ENCODE assay signal across 10 cellular contexts in genomic region chrX:155632424-155633100, GRCh38. TPM values are rescaled to one million over a fixed set of nuclear protein-coding genes. Genes with fewer than 3 reads are reported as not detected.
DNase-seq lines count a peak whose midpoint lies in the region; ATAC-seq and TF ChIP-seq lines count a peak whose summit lies in the region.
"Had no signal": no experiment of that assay in that cellular context is flagged by ENCODE, and none has a peak within 500 bp of the region (broad histone marks: within the 10 kb centered on the region; RNA-seq: fewer than 3 reads in every experiment).

No MANE protein-coding gene starts in this region.

- H3K36me3 ChIP-seq in effector memory CD4-positive, alpha-beta T cell (ENCODE audit: control insufficient read depth, insufficient read depth, low read length), result no peaks in the 10 kb centered on the region
- no peaks in the 10 kb centered on the region for H3K36me3 ChIP-seq in prostate gland
- no peaks in the 10 kb centered on the region for H3K36me3 ChIP-seq in BE2C
- no peaks in the 10 kb centered on the region for H3K36me3 ChIP-seq in A673 (ENCODE audit: insufficient read depth, low read length, poor library complexity, severe bottlenecking)
- H3K36me3 ChIP-seq: Peyer's patch had no signal

- no TSS peak for BruUV-seq in A673 (replicated peaks; lab: Mats Ljungman, UMichigan)

- intact Hi-C loops in prostate gland (cut with DNase I), result no loop called here
- intact Hi-C loops in A673 (cut with micrococcal nuclease; ENCODE audit: unreplicated experiment), result no loop called here

- TF ChIP-seq POLR2A in NB4 (IDR thresholded peaks at IDR 0.05; ENCODE audit: extremely low read depth, insufficient read length) (no peak), prostate gland (IDR thresholded peaks at IDR 0.05) (no peak)

- 87% methylated on average over 3 of the region's 3 CpGs for WGBS in prostate gland

- POLR2A ChIA-PET in A673 (lab: Charles Lee; ENCODE audit: low non-redundant PET), result no interaction called here

- ATAC-seq in GM18867 (IDR thresholded peaks at IDR 0.05; ENCODE audit: unreplicated experiment), result peak; percentile 88

- no peaks in the 10 kb centered on the region for H3K4me1 ChIP-seq in effector memory CD4-positive, alpha-beta T cell (ENCODE audit: control insufficient read depth, insufficient read depth, low read length, poor library complexity, severe bottlenecking)
- no peaks in the 10 kb centered on the region for H3K4me1 ChIP-seq in prostate gland (replicated peaks)
- no peaks in the 10 kb centered on the region for H3K4me1 ChIP-seq in BE2C
- no peaks in the 10 kb centered on the region for H3K4me1 ChIP-seq in A673 (ENCODE audit: insufficient read depth, low read length, poor library complexity, severe bottlenecking)
- H3K4me1 ChIP-seq: Peyer's patch had no signal

- CTCF ChIA-PET in A673 (lab: Charles Lee), result no interaction called here

- no peaks in the 10 kb centered on the region for H3K9me3 ChIP-seq in effector memory CD4-positive, alpha-beta T cell (ENCODE audit: control insufficient read depth, low read length)
- H3K9me3 ChIP-seq in prostate gland, result no peaks in the 10 kb centered on the region
- H3K9me3 ChIP-seq in BE2C, result no peaks in the 10 kb centered on the region
- H3K9me3 ChIP-seq in A673 (ENCODE audit: low read depth, low read length, poor library complexity, severe bottlenecking), result peaks cover 11% of the 10 kb centered on the region
- H3K9me3 ChIP-seq: Peyer's patch had no signal

- peak; percentile 45 for DNase-seq in A172 (ENCODE audit: low spot score)
- DNase-seq in NB4 (ENCODE audit: low read depth), result peak; percentile 7
- DNase-seq in effector memory CD4-positive, alpha-beta T cell, result no peak
- DNase-seq in prostate gland (ENCODE audit: low spot score), result no peak
- no peak for DNase-seq in BE2C
- no peak for DNase-seq in HPDE6-E6E7 (ENCODE audit: extremely low spot score)
- DNase-seq in A673 (ENCODE audit: low spot score), result no peak
- DNase-seq: aorta had no signal

- no peak overlapping the region for H3K27ac ChIP-seq in effector memory CD4-positive, alpha-beta T cell (ENCODE audit: insufficient read depth, low read length, poor library complexity, severe bottlenecking)
- no peak overlapping the region for H3K27ac ChIP-seq in prostate gland
- no peak overlapping the region for H3K27ac ChIP-seq in A673 (ENCODE audit: low read depth, low read length, poor library complexity, severe bottlenecking)
- H3K27ac ChIP-seq: Peyer's patch had no signal

- H3K27me3 ChIP-seq in effector memory CD4-positive, alpha-beta T cell (replicated peaks; ENCODE audit: control insufficient read depth, insufficient read depth, low read length, poor library complexity, severe bottlenecking), result no peaks in the 10 kb centered on the region
- H3K27me3 ChIP-seq in prostate gland (replicated peaks; ENCODE audit: insufficient read depth), result no peaks in the 10 kb centered on the region
- no peaks in the 10 kb centered on the region for H3K27me3 ChIP-seq in BE2C
- no peaks in the 10 kb centered on the region for H3K27me3 ChIP-seq in A673 (replicated peaks; ENCODE audit: insufficient read depth, low read depth, low read length, poor library complexity)
- H3K27me3 ChIP-seq: Peyer's patch had no signal

- H3K4me3 ChIP-seq in NB4 (ENCODE audit: low read depth, low read length), result no peak overlapping the region
- H3K4me3 ChIP-seq in effector memory CD4-positive, alpha-beta T cell (ENCODE audit: insufficient read depth, low read depth, low read length, poor library complexity, severe bottlenecking), result peak overlapping the region; percentile 2
- no peak overlapping the region for H3K4me3 ChIP-seq in prostate gland
- H3K4me3 ChIP-seq in BE2C (ENCODE audit: low read depth, low read length), result no peak overlapping the region
- no peak overlapping the region for H3K4me3 ChIP-seq in A673 (ENCODE audit: low read depth, low read length, poor library complexity, severe bottlenecking)

- TF ChIP-seq CTCF in NB4 (IDR thresholded peaks at IDR 0.05; ENCODE audit: low read depth, low read length), result no peak
- TF ChIP-seq CTCF in prostate gland (IDR thresholded peaks at IDR 0.05), result no peak
- no peak for TF ChIP-seq CTCF in BE2C (IDR thresholded peaks at IDR 0.05; ENCODE audit: low read depth, low read length)
- TF ChIP-seq CTCF in A673 (conservative IDR thresholded peaks at IDR 0.05; ENCODE audit: low read depth, low read length), result no peak

RNA-seq across cellular contexts. Expression of gene TMLHE, which starts 19.8 kb away (rescaled TPM):
- 18.3 and 21.5 TPM in 2 replicates for total RNA-seq in A172 (2014; rRNA removed; shearing (Covaris generic))
- total RNA-seq in prostate gland, result 1 to 10 TPM; 5.1 to 9.3 TPM
- 9.4 TPM for polyA plus RNA-seq in BE2C (2012; ENCODE audit: insufficient read depth, insufficient read length, low read depth)
- total RNA-seq in A673 (2021), result 16.4 and 18.3 TPM in 2 replicates

RNA-seq across cellular contexts. Expression of gene SPRY3, which starts 20.2 kb away (rescaled TPM):
- 0.43 TPM in 2 replicates for total RNA-seq in A172 (2014; rRNA removed; shearing (Covaris generic))
- total RNA-seq in prostate gland (under 1 TPM; 0.41 to 0.97 TPM), A673 (2021) (0.45 and 0.46 TPM in 2 replicates)
- polyA plus RNA-seq in BE2C (2012; ENCODE audit: insufficient read depth, insufficient read length, low read depth), result 0.22 TPM

Comparison
In these comparisons a context has a peak if more than half of its experiments do, and no peak if none do; other contexts are left out.
1. DNase-seq: peak in A172 (single experiment) and NB4 (single experiment); none in effector memory CD4-positive, alpha-beta T cell (0 of 3), prostate gland (single experiment), BE2C (single experiment), HPDE6-E6E7 (single experiment) and A673 (single experiment).